ENCODE assay signal across 1 cellular context in the genomic region with DNA sequence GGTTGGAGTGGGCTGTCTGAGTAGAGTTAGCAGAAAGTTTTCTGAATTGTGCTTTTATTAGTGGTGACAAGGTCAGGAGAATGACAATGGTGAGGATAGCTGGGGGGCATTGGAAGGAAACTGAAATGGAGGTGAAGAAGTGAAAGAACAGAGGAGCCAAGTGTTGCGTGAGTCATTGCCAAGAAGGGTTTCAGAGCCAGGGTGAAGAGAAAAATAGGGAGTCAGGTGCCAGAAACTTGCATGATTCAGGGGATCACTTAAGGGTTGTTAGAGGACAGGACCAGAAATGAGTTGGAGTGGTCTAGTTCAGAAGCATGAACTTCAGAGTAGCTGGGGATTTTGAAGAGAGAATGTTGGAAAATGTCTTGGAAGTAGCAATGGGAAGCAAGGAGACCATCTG.
TF ChIP-seq lines count a peak whose summit lies in the region.

No MANE protein-coding gene starts in this region.

TF ChIP-seq in IMR-90, 13 proteins besides CTCF, POLR2A, EP300 and RAD21:
- TF ChIP-seq SMC3 (IDR thresholded peaks at IDR 0.05; ENCODE audit: low read depth, low read length) (no peak), MXI1 (IDR thresholded peaks at IDR 0.05; ENCODE audit: borderline replicate concordance, low read depth, low read length) (no peak), FOS (IDR thresholded peaks at IDR 0.05; ENCODE audit: low read depth, low read length) (no peak), MAFK (IDR thresholded peaks at IDR 0.05; ENCODE audit: low read depth, low read length) (no peak), CHD1 (IDR thresholded peaks at IDR 0.05; ENCODE audit: low read depth, low read length) (no peak), RCOR1 (IDR thresholded peaks at IDR 0.05; ENCODE audit: insufficient replicate concordance, low read length) (no peak), NFE2L2 (IDR thresholded peaks at IDR 0.05; ENCODE audit: low read depth, low read length) (no peak), CEBPB (IDR thresholded peaks at IDR 0.05; ENCODE audit: low read depth, low read length) (no peak), MAZ (IDR thresholded peaks at IDR 0.05; ENCODE audit: borderline replicate concordance, low read depth, low read length) (no peak), RFX5 (IDR thresholded peaks at IDR 0.05; ENCODE audit: low read depth, low read length) (no peak)
- TF ChIP-seq, protein P1, sequence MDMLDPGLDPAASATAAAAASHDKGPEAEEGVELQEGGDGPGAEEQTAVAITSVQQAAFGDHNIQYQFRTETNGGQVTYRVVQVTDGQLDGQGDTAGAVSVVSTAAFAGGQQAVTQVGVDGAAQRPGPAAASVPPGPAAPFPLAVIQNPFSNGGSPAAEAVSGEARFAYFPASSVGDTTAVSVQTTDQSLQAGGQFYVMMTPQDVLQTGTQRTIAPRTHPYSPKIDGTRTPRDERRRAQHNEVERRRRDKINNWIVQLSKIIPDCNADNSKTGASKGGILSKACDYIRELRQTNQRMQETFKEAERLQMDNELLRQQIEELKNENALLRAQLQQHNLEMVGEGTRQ (IDR thresholded peaks at IDR 0.05; ENCODE audit: low read depth, low read length) = no peak
